Comparison of ENCODE assay signal across 8 cellular contexts in the genomic region with DNA sequence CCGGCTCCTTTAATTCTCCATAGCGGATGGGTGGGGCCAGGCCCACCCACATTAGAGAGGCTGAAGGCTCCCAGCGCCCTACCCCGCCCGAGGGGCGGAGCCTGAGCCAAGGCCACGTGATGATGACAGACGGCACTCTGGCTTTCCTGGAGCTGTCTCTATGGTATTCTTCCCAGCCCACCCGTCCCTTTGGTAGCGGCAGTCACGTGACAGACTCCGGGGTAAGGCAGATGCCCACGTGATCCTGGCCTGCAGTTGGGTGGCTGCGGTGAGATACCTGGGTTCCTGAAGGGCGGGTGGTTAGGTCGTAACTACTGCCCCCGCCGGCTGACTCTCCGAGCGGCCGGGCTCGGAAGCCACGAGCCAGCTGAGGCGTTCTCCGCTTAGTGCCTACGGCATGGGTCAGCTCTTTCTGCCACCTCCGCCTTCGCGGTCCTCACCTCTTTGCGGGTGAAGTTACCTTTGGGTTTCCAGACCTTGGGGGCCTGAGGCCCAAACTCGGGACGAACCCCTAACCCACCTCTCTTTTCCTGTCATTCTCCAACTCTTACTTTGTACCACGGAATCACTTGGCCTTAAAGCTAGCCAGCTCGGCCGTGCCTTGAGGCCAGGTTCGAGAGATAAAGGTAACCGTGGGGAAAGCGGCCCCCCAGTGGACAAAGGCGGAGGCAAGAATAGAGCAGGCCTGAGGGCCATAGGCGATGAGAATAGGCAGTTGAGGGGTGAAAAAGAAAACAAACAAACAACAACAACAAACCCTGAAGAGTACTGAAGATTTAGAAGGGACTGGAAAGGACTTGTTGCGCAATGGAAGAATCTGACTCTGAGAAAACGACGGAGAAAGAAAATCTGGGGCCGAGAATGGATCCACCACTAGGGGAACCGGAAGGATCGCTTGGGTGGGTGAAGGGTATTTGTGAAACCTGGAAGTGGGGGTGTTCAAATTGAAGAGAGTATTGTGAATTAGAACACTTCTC. TPM values are rescaled to one million over a fixed set of nuclear protein-coding genes. Genes with fewer than 3 reads are reported as not detected.
DNase-seq lines count a peak whose midpoint lies in the region; ATAC-seq and TF ChIP-seq lines count a peak whose summit lies in the region.

A gene with protein sequence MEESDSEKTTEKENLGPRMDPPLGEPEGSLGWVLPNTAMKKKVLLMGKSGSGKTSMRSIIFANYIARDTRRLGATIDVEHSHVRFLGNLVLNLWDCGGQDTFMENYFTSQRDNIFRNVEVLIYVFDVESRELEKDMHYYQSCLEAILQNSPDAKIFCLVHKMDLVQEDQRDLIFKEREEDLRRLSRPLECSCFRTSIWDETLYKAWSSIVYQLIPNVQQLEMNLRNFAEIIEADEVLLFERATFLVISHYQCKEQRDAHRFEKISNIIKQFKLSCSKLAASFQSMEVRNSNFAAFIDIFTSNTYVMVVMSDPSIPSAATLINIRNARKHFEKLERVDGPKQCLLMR (plus strand): TSS at position 229 of the 977 bp plus-strand sequence. CDS start 579 bp downstream, at position 808.

- intact Hi-C loops in PC-3 (cut with micrococcal nuclease): loop anchor here (1.0 to 10.0 kb wide), 3 partner anchors 47 to 583 kb away; no protein-coding TSS in a partner anchor

- H3K27me3 ChIP-seq in PC-3 (ENCODE audit: low read length): no peaks in the 10 kb centered on the region
- H3K27me3 ChIP-seq in esophagus (ENCODE audit: control insufficient read depth in 1 of 2, insufficient read depth in 2 of 2, low read length in 2 of 2): no peaks in the 10 kb centered on the region
- H3K27me3 ChIP-seq in mucosa of stomach (ENCODE audit: control insufficient read depth, insufficient read depth, low read length): no peaks in the 10 kb centered on the region

- H3K9me2 ChIP-seq in PC-3 (replicated peaks; ENCODE audit: low read length): no peaks in the 10 kb centered on the region

- TF ChIP-seq CTCF in PC-3 (conservative IDR thresholded peaks at IDR 0.05; ENCODE audit: low read depth, low read length): peak; percentile 79

- CTCF ChIA-PET in PC-3 (lab: Charles Lee): interaction anchor here (1.0 kb wide), 1 partner anchor 583 kb away, joined by 3 read pairs; no protein-coding TSS in a partner anchor

- H3K36me3 Mint-ChIP-seq in activated T-cell treated with anti-CD3 and anti-CD28 coated beads, Interleukin-2, amount 50 U/mL, for 4 hours (ENCODE audit: insufficient read depth): peaks cover 14% of the 10 kb centered on the region

- TSS peak; percentile 88 for BruUV-seq in PC-3 (replicated peaks; lab: Mats Ljungman, UMichigan)

- peaks cover 12% of the 10 kb centered on the region for H3K79me2 ChIP-seq in PC-3 (ENCODE audit: low read length)

- peaks cover 37% of the 10 kb centered on the region for H3K4me1 Mint-ChIP-seq in activated T-cell treated with anti-CD3 and anti-CD28 coated beads, Interleukin-2, amount 50 U/mL, for 4 hours (ENCODE audit: low read depth)

- TF ChIP-seq EP300 in Ishikawa (IDR thresholded peaks at IDR 0.05; ENCODE audit: borderline replicate concordance): no peak

- peaks cover 8% of the 10 kb centered on the region for H3K4me1 ChIP-seq in PC-3 (ENCODE audit: insufficient read depth, low read length)
- H3K4me1 ChIP-seq in esophagus (ENCODE audit: control insufficient read depth in 2 of 2, insufficient read depth in 2 of 2, low read length in 1 of 2): no peaks in the 10 kb centered on the region
- H3K4me1 ChIP-seq in mucosa of stomach (ENCODE audit: control insufficient read depth, insufficient read depth, low read length): no peaks in the 10 kb centered on the region

- no peaks in the 10 kb centered on the region for H4K20me1 ChIP-seq in PC-3 (ENCODE audit: low read length)

- H3K9me3 ChIP-seq in PC-3 (ENCODE audit: low read length) (no peaks in the 10 kb centered on the region), esophagus (ENCODE audit: control insufficient read depth in 2 of 2, insufficient read depth in 1 of 2, low read depth in 1 of 2, low read length in 1 of 2) (peaks cover 0 to 3% of the 10 kb centered on the region in 2 donors), mucosa of stomach (ENCODE audit: control insufficient read depth, low read length) (no peaks in the 10 kb centered on the region)

- peak within 1 kb of the TSS; percentile 92 for H3K4me3 ChIP-seq in PC-3 (ENCODE audit: low read length)
- peak within 1 kb of the TSS; percentile 52 to 66 for H3K4me3 ChIP-seq in esophagus (ENCODE audit: low read depth in 1 of 2, low read length in 2 of 2)
- peak within 1 kb of the TSS; percentile 92 for H3K4me3 ChIP-seq in mucosa of stomach (ENCODE audit: low read length)

- TF ChIP-seq RAD21 in Ishikawa (IDR thresholded peaks at IDR 0.05; ENCODE audit: low read depth): peak; percentile 34; the same call in 1 of the 2 replicates

- peak within 1 kb of the TSS; percentile 89 for H3K4me3 Mint-ChIP-seq in activated T-cell treated with anti-CD3 and anti-CD28 coated beads, Interleukin-2, amount 50 U/mL, for 4 hours

- no peaks in the 10 kb centered on the region for H3K36me3 ChIP-seq in PC-3 (ENCODE audit: low read depth, low read length)
- H3K36me3 ChIP-seq in esophagus (ENCODE audit: control insufficient read depth in 2 of 2, insufficient read depth in 2 of 2, low read length in 1 of 2): no peaks in the 10 kb centered on the region
- no peaks in the 10 kb centered on the region for H3K36me3 ChIP-seq in mucosa of stomach (ENCODE audit: control insufficient read depth, insufficient read depth, low read length)

- peak; percentile 94 for ATAC-seq in GM21576 (IDR thresholded peaks at IDR 0.05; ENCODE audit: unreplicated experiment)
- peak; percentile 99 for ATAC-seq in PC-3
- ATAC-seq in activated T-cell treated with anti-CD3 and anti-CD28 coated beads, Interleukin-2, amount 50 U/mL, for 4 hours: peak; percentile 98 to 99

- H3K27me3 Mint-ChIP-seq in activated T-cell treated with anti-CD3 and anti-CD28 coated beads, Interleukin-2, amount 50 U/mL, for 4 hours (ENCODE audit: low read depth): no peaks in the 10 kb centered on the region

- H3K9me3 Mint-ChIP-seq in activated T-cell treated with anti-CD3 and anti-CD28 coated beads, Interleukin-2, amount 50 U/mL, for 4 hours: no peaks in the 10 kb centered on the region

- no peaks in the 10 kb centered on the region for H3F3A ChIP-seq in PC-3 (ENCODE audit: low read length, unreplicated experiment)

- H3K4me2 ChIP-seq in PC-3 (ENCODE audit: low read length): peak within 1 kb of the TSS; percentile 97

- peak within 1 kb of the TSS; percentile 96 for H2AFZ ChIP-seq in PC-3 (ENCODE audit: low read length)

- DNase-seq in DMS53 (lab: John Stamatoyannopoulos, UW) (peak; percentile 98), PC-3 (peak; percentile 95)
- DNase-seq in activated T-cell treated with anti-CD3 and anti-CD28 coated beads, Interleukin-2, amount 50 U/mL, for 4 hours: peak; percentile 89
- DNase-seq in stimulated activated CD8-positive, alpha-beta memory T cell treated with anti-CD3 and anti-CD28 coated beads, Interleukin-7, amount 100 ng/mL, for 1 hour (ENCODE audit: low read depth in 2 of 2): peak; percentile 71 to 77

- WGBS in esophagus, 2 donors: 0 to 23% methylated on average over 43 to 46 of the region's 46 CpGs

- H3K9ac ChIP-seq in PC-3 (ENCODE audit: low read length): peak within 1 kb of the TSS; percentile 92
- H3K9ac ChIP-seq in mucosa of stomach (ENCODE audit: low read length): peak within 1 kb of the TSS; percentile 87

- POLR2A ChIA-PET in PC-3 (lab: Charles Lee; ENCODE audit: unreplicated experiment): interaction anchor here (0.6 kb wide), 1 partner anchor 1028 kb away, joined by 3 read pairs; no protein-coding TSS in a partner anchor

- H3K27ac ChIP-seq in PC-3 (ENCODE audit: low read length) (peak within 1 kb of the TSS; percentile 72), esophagus (ENCODE audit: low read depth in 2 of 2, low read length in 1 of 2) (peak within 1 kb of the TSS; percentile 91)

TF ChIP-seq in Ishikawa, 13 proteins besides CTCF, POLR2A, EP300 and RAD21:
- TF ChIP-seq, protein P1, sequence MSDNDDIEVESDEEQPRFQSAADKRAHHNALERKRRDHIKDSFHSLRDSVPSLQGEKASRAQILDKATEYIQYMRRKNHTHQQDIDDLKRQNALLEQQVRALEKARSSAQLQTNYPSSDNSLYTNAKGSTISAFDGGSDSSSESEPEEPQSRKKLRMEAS (IDR thresholded peaks at IDR 0.05): peak; percentile 51
- TF ChIP-seq FOXM1 (IDR thresholded peaks at IDR 0.05; ENCODE audit: borderline replicate concordance, low read depth) (no peak), TEAD4 (IDR thresholded peaks at IDR 0.05) (no peak), CEBPB (IDR thresholded peaks at IDR 0.05) (peak; percentile 75), ZBTB7A (IDR thresholded peaks at IDR 0.05; ENCODE audit: low read depth) (no peak)
- TF ChIP-seq, protein P2, sequence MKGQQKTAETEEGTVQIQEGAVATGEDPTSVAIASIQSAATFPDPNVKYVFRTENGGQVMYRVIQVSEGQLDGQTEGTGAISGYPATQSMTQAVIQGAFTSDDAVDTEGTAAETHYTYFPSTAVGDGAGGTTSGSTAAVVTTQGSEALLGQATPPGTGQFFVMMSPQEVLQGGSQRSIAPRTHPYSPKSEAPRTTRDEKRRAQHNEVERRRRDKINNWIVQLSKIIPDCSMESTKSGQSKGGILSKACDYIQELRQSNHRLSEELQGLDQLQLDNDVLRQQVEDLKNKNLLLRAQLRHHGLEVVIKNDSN (IDR thresholded peaks at IDR 0.05): peak; percentile 99

RNA-seq across cellular contexts. Expression of the gene that starts here (rescaled TPM):
- total RNA-seq in PC-3 (2014; rRNA removed): 9.5 and 14.3 TPM in 2 replicates
- total RNA-seq in activated T-cell treated with anti-CD3 and anti-CD28 coated beads, Interleukin-2, amount 50 U/mL, for 4 hours: 1 to 10 TPM; 4.4 to 8.3 (median 5.2) TPM
- polyA plus RNA-seq in esophagus: 1 to 10 TPM; 8.5 to 8.7 TPM

Comparison
In these comparisons a context has a peak if more than half of its experiments do, and no peak if none do; other contexts are left out.
1. Peak in every context shown above with its lines: DNase-seq, ATAC-seq, H3K4me3 ChIP-seq and H3K27ac ChIP-seq.